ENCODE assay signal across 12 cellular contexts in genomic region chrX:40931921-40932320, GRCh38.
A peak's percentile ranks its signal among the peaks of the same experiment; 100 is the strongest.
DNase-seq lines count a peak whose midpoint lies in the region; ATAC-seq, FAIRE-seq and TF ChIP-seq lines count a peak whose summit lies in the region.
"Had no signal": no experiment of that assay in that cellular context is flagged by ENCODE, and none has a peak within 500 bp of the region (broad histone marks: within the 10 kb centered on the region; RNA-seq: fewer than 3 reads in every experiment).

No MANE protein-coding gene starts in this region.

- TF ChIP-seq POLR2A in H1 (IDR thresholded peaks at IDR 0.05; ENCODE audit: control extremely low read depth in 1 of 2, low read depth in 2 of 2, low read length in 2 of 2) = no peak

- ATAC-seq in GM21723 (IDR thresholded peaks at IDR 0.05; ENCODE audit: unreplicated experiment) = no peak

- no peaks in the 10 kb centered on the region for H3K79me1 ChIP-seq in H1 (ENCODE audit: low read depth, low read length)

- TF ChIP-seq EP300 in H1 (IDR thresholded peaks at IDR 0.05; ENCODE audit: borderline replicate concordance in 1 of 2, low read depth in 2 of 2, low read length in 2 of 2) = no peak

- TF ChIP-seq CTCF in H1 (IDR thresholded peaks at IDR 0.05; ENCODE audit: control extremely low read depth in 1 of 3, insufficient read depth in 1 of 3, low read depth in 1 of 3, low read length in 3 of 3) (no peak), osteocyte (IDR thresholded peaks at IDR 0.05) (no peak), Calu3 (IDR thresholded peaks at IDR 0.05; ENCODE audit: unreplicated experiment) (no peak)

- H3K4me2 ChIP-seq in H1 (ENCODE audit: insufficient read depth in 1 of 2, low read depth in 2 of 2, low read length in 2 of 2) = no peak overlapping the region
- H3K4me2 ChIP-seq: KMS-11 had no signal

- H3K23me2 ChIP-seq in H1 (ENCODE audit: low read depth, low read length) = no peaks in the 10 kb centered on the region

- no peak overlapping the region for H2AFZ ChIP-seq in H1 (ENCODE audit: low read length)

- H3K4me1 ChIP-seq in H1 (replicated peaks in 1 of 4; ENCODE audit: control insufficient read depth in 3 of 4, insufficient read depth in 4 of 4, low read length in 3 of 4) = no peaks in the 10 kb centered on the region; a peak in 2 of 7 replicates
- H3K4me1 ChIP-seq: right lobe of liver had no signal

- H3K79me2 ChIP-seq in H1 (ENCODE audit: control insufficient read depth in 1 of 2, insufficient read depth in 2 of 2, low read length in 2 of 2) = no peaks in the 10 kb centered on the region

- WGBS in H1 (ENCODE audit: extremely low coverage in 1 of 2, insufficient coverage in 1 of 2, insufficient read length in 1 of 2, insufficient replicate concordance in 2 of 2, low coverage in 1 of 2, low lambda C conversion rate in 2 of 2, missing lambda C conversion rate in 1 of 2), 2 experiments = 93% methylated on average over 2 of the region's 2 CpGs; no CpG with 5 or more reads in 1 of the 2 experiments

- FAIRE-seq in H1 (lab: Jason Lieb, UNC) = no peak

- H3K36me3 Mint-ChIP-seq in activated CD4-positive, alpha-beta T cell treated with anti-CD3 and anti-CD28 coated beads, Interleukin-2, amount 10 ng/mL, durations not matched to agents 24 days and 14 days (ENCODE audit: low read depth) = no peaks in the 10 kb centered on the region
- H3K36me3 Mint-ChIP-seq in osteocyte (ENCODE audit: unreplicated experiment) = no peaks in the 10 kb centered on the region
- H3K36me3 Mint-ChIP-seq in Calu3 (ENCODE audit: insufficient read depth, unreplicated experiment) = no peaks in the 10 kb centered on the region

- H3K4me3 Mint-ChIP-seq in activated CD4-positive, alpha-beta T cell treated with anti-CD3 and anti-CD28 coated beads, Interleukin-2, amount 10 ng/mL, durations not matched to agents 24 days and 14 days = no peak overlapping the region
- H3K4me3 Mint-ChIP-seq in osteocyte (ENCODE audit: unreplicated experiment) = no peak overlapping the region
- H3K4me3 Mint-ChIP-seq in Calu3 (ENCODE audit: low read depth, unreplicated experiment) = no peak overlapping the region

- intact Hi-C loops in activated CD4-positive, alpha-beta T cell treated with anti-CD3 and anti-CD28 coated beads, Interleukin-2, amount 10 ng/mL, durations not matched to agents 24 days and 14 days (cut with micrococcal nuclease) = loop anchor here (2.0 to 5.0 kb wide), 3 partner anchors 80 to 195 kb away; partner anchors contain the start of gene MED14
- intact Hi-C loops in Calu3 (cut with micrococcal nuclease; ENCODE audit: unreplicated experiment) = loop anchor here (5.0 kb wide), 2 partner anchors 90 to 155 kb away; partner anchors contain the start of gene USP9X

- H3K27ac Mint-ChIP-seq in activated CD4-positive, alpha-beta T cell treated with anti-CD3 and anti-CD28 coated beads, Interleukin-2, amount 10 ng/mL, durations not matched to agents 24 days and 14 days = peak overlapping the region; percentile 72
- peak overlapping the region; percentile 96 for H3K27ac Mint-ChIP-seq in osteocyte (ENCODE audit: unreplicated experiment)
- no peak overlapping the region for H3K27ac Mint-ChIP-seq in Calu3 (ENCODE audit: unreplicated experiment)

- DNase-seq in activated CD4-positive, alpha-beta T cell treated with anti-CD3 and anti-CD28 coated beads, Interleukin-2, amount 10 ng/mL, durations not matched to agents 24 days and 14 days = no peak
- DNase-seq in activated CD4-positive, alpha-beta T cell treated with anti-CD3 and anti-CD28 coated beads for 48 hours = no peak
- DNase-seq in M059J (ENCODE audit: low read depth) (peak; percentile 60), H1 (ENCODE audit: low read depth in 1 of 2, low spot score in 2 of 2) (no peak), osteocyte (ENCODE audit: extremely low spot score, unreplicated experiment) (no peak), Calu3 (no peak), D341Med (ENCODE audit: low spot score) (no peak)
- DNase-seq: mesendoderm, right lobe of liver had no signal

- no peak overlapping the region for H3K14ac ChIP-seq in H1 (ENCODE audit: insufficient read length)

- H2AK5ac ChIP-seq in H1 (ENCODE audit: low read depth, low read length) = no peak overlapping the region

- H2BK120ac ChIP-seq in H1 (replicated peaks; ENCODE audit: low read depth, low read length) = no peak overlapping the region

- H3K27ac ChIP-seq in H1 (ENCODE audit: low read depth, low read length) = no peak overlapping the region
- H3K27ac ChIP-seq: KMS-11, SK-N-MC had no signal

- no peak overlapping the region for H3K4ac ChIP-seq in H1 (replicated peaks; ENCODE audit: insufficient read length, low read depth, low read length)

- H2BK5ac ChIP-seq in H1 (ENCODE audit: low read depth, low read length) = no peak overlapping the region

- no peak overlapping the region for H2BK20ac ChIP-seq in H1 (ENCODE audit: low read length)

- no peaks in the 10 kb centered on the region for H3K27me3 ChIP-seq in H1 (replicated peaks in 1 of 4; ENCODE audit: control insufficient read depth in 3 of 4, extremely low read depth in 1 of 4, insufficient read depth in 3 of 4, low read length in 3 of 4)
- H3K27me3 ChIP-seq: right lobe of liver had no signal

- no peak overlapping the region for H3K56ac ChIP-seq in H1 (replicated peaks; ENCODE audit: insufficient read length, low read depth, low read length)

- no peaks in the 10 kb centered on the region for H3K9me3 ChIP-seq in H1 (ENCODE audit: insufficient read depth in 2 of 2, low read depth in 1 of 2, low read length in 1 of 2)
- H3K9me3 ChIP-seq: right lobe of liver had no signal

- peaks cover 4% of the 10 kb centered on the region for H3K9me3 Mint-ChIP-seq in activated CD4-positive, alpha-beta T cell treated with anti-CD3 and anti-CD28 coated beads, Interleukin-2, amount 10 ng/mL, durations not matched to agents 24 days and 14 days
- H3K9me3 Mint-ChIP-seq in osteocyte (ENCODE audit: unreplicated experiment) (peaks cover 29% of the 10 kb centered on the region), Calu3 (ENCODE audit: low read depth, unreplicated experiment) (no peaks in the 10 kb centered on the region)

- H4K91ac ChIP-seq in H1 (replicated peaks; ENCODE audit: insufficient read length, low read length) = no peak overlapping the region

- H4K20me1 ChIP-seq in H1 (replicated peaks in 1 of 2; ENCODE audit: control insufficient read depth in 1 of 2, insufficient read depth in 2 of 2, low read length in 2 of 2) = no peaks in the 10 kb centered on the region

- H3K4me1 Mint-ChIP-seq in activated CD4-positive, alpha-beta T cell treated with anti-CD3 and anti-CD28 coated beads, Interleukin-2, amount 10 ng/mL, durations not matched to agents 24 days and 14 days = peaks cover 18% of the 10 kb centered on the region
- H3K4me1 Mint-ChIP-seq in osteocyte (ENCODE audit: unreplicated experiment) = peaks cover 28% of the 10 kb centered on the region
- H3K4me1 Mint-ChIP-seq in Calu3 (ENCODE audit: low read depth, unreplicated experiment) = peaks cover 31% of the 10 kb centered on the region

- H4K5ac ChIP-seq in H1 (ENCODE audit: insufficient read length, low read depth, low read length) = no peak overlapping the region

- no peak overlapping the region for H3K9ac ChIP-seq in H1 (replicated peaks in 1 of 4; ENCODE audit: extremely low read depth in 1 of 4, low read depth in 3 of 4, low read length in 3 of 4)
- H3K9ac ChIP-seq: KMS-11 had no signal

- no TSS peak for BruUV-seq in Calu3 (replicated peaks; lab: Mats Ljungman, UMichigan)

- no peak; a peak in 2 of 4 replicates for TF ChIP-seq RAD21 in H1 (IDR thresholded peaks at IDR 0.05 in 1 of 2, conservative IDR thresholded peaks at IDR 0.05 in 1 of 2; ENCODE audit: low read depth in 2 of 2, low read length in 2 of 2)

- POLR2A ChIA-PET in H1 (lab: Charles Lee; ENCODE audit: partially characterized antibody) = no interaction called here

- CTCF ChIA-PET in H1 (lab: Charles Lee; ENCODE audit: partially characterized antibody) = interaction anchor here (0.8 to 1.3 kb wide), 2 partner anchors 10 to 104 kb away, joined by 3 to 5 read pairs; no protein-coding TSS in a partner anchor
- CTCF ChIA-PET in Calu3 (lab: Charles Lee) = interaction anchor here (0.8 kb wide), 1 partner anchor 183 kb away, joined by 3 read pairs; no protein-coding TSS in a partner anchor

- H3K23ac ChIP-seq in H1 (ENCODE audit: insufficient read length) = no peak overlapping the region

- H3K27me3 Mint-ChIP-seq in activated CD4-positive, alpha-beta T cell treated with anti-CD3 and anti-CD28 coated beads, Interleukin-2, amount 10 ng/mL, durations not matched to agents 24 days and 14 days = no peaks in the 10 kb centered on the region
- H3K27me3 Mint-ChIP-seq in osteocyte (ENCODE audit: unreplicated experiment) (no peaks in the 10 kb centered on the region), Calu3 (ENCODE audit: unreplicated experiment) (no peaks in the 10 kb centered on the region)

- no peaks in the 10 kb centered on the region for H3K36me3 ChIP-seq in H1 (ENCODE audit: control insufficient read depth in 2 of 4, insufficient read depth in 4 of 4, low read length in 3 of 4)
- H3K36me3 ChIP-seq: right lobe of liver had no signal

- no peak overlapping the region for H4K8ac ChIP-seq in H1 (ENCODE audit: extremely low read depth, insufficient read depth, low read length)

- H3K4me3 ChIP-seq in H1 (ENCODE audit: extremely low read depth in 1 of 4, insufficient read depth in 2 of 4, low read depth in 3 of 4, low read length in 4 of 4) = no peak overlapping the region
- H3K4me3 ChIP-seq: right lobe of liver, SK-N-MC had no signal

- 0 out of 2 replicates have a peak overlapping the region, but pooled peaks have one; percentile 9 for H2BK12ac ChIP-seq in H1 (ENCODE audit: low read depth, low read length)

- no peak overlapping the region for H2BK15ac ChIP-seq in H1 (ENCODE audit: low read length)

- H3K18ac ChIP-seq in H1 (ENCODE audit: extremely low read depth, low read length) = no peak overlapping the region; the same call in 1 of the 2 replicates

TF ChIP-seq in H1, 55 proteins besides CTCF, POLR2A, EP300 and RAD21 (continues in another document):
- TF ChIP-seq CREB1 (IDR thresholded peaks at IDR 0.05) (no peak), EZH2 (IDR thresholded peaks at IDR 0.05; ENCODE audit: low read depth, low read length, severe bottlenecking) (no peak), USF2 (IDR thresholded peaks at IDR 0.05; ENCODE audit: low read length) (no peak), MAFK (IDR thresholded peaks at IDR 0.05; ENCODE audit: low read depth, low read length) (no peak), POU5F1 (IDR thresholded peaks at IDR 0.05; ENCODE audit: low read depth, low read length) (no peak), JUND (IDR thresholded peaks at IDR 0.05; ENCODE audit: low read length) (no peak), JUN (IDR thresholded peaks at IDR 0.05; ENCODE audit: low read depth, low read length) (no peak), SP1 (IDR thresholded peaks at IDR 0.05; ENCODE audit: low read depth, low read length) (no peak), RXRA (IDR thresholded peaks at IDR 0.05; ENCODE audit: insufficient read depth, low read depth, low read length) (no peak)
